ENCODE assay signal across 24 cellular contexts in the genomic region with DNA sequence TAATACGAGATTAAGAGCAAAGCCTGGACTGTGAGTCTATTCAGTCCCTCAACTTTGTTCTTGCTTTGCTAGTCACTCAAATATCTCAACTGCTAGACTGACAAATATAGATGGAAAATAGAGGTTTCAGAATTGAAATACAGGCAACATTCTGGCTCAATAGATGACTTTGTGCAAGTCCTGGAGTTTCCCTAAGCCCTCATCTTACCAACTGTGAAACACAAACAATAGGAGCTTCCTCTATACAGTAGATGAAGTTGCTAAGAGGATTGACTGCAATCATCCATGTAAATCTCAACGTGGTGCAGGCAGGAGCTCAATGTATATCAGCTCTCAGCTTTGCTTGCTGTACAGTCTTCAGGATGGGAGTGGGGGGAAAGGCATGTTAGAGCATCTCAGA. TPM values are rescaled to one million over a fixed set of nuclear protein-coding genes. Genes with fewer than 3 reads are reported as not detected.
DNase-seq lines count a peak whose midpoint lies in the region; ATAC-seq and TF ChIP-seq lines count a peak whose summit lies in the region.
"Had no signal": no experiment of that assay in that cellular context is flagged by ENCODE, and none has a peak within 500 bp of the region (broad histone marks: within the 10 kb centered on the region; RNA-seq: fewer than 3 reads in every experiment).

No MANE protein-coding gene starts in this region.

- H3K4me1 Mint-ChIP-seq in activated naive CD8-positive, alpha-beta T cell treated with anti-CD3 and anti-CD28 coated beads, Interleukin-2, amount 50 U/mL, for 24 hours = peaks cover 30% of the 10 kb centered on the region
- peaks cover 16% of the 10 kb centered on the region for H3K4me1 Mint-ChIP-seq in activated naive CD8-positive, alpha-beta T cell treated with anti-CD3 and anti-CD28 coated beads for 36 hours
- H3K4me1 Mint-ChIP-seq in neural progenitor cell (no peaks in the 10 kb centered on the region), natural killer cell (peaks cover 14 to 23% of the 10 kb centered on the region in 2 donors)

- no peak overlapping the region for H2AFZ ChIP-seq in OCI-LY3 (ENCODE audit: low read depth, low read length)
- no peak overlapping the region for H2AFZ ChIP-seq in neural progenitor cell (replicated peaks)

- H3K27me3 Mint-ChIP-seq in activated naive CD8-positive, alpha-beta T cell treated with anti-CD3 and anti-CD28 coated beads, Interleukin-2, amount 50 U/mL, for 24 hours = peaks cover 2% of the 10 kb centered on the region
- H3K27me3 Mint-ChIP-seq in activated naive CD8-positive, alpha-beta T cell treated with anti-CD3 and anti-CD28 coated beads for 36 hours = peaks cover 17% of the 10 kb centered on the region
- peaks cover 2% of the 10 kb centered on the region for H3K27me3 Mint-ChIP-seq in neural progenitor cell (ENCODE audit: insufficient read depth, low read depth)
- peaks cover 0 to 2% of the 10 kb centered on the region in 2 donors for H3K27me3 Mint-ChIP-seq in natural killer cell (ENCODE audit: low read depth in 2 of 2)

- no peak overlapping the region for H3K4me3 ChIP-seq in OCI-LY3 (ENCODE audit: low read length)
- H3K4me3 ChIP-seq in neural progenitor cell = no peak overlapping the region
- H3K4me3 ChIP-seq in stomach = no peak overlapping the region
- no peak overlapping the region for H3K4me3 ChIP-seq in upper lobe of right lung
- H3K4me3 ChIP-seq: SJCRH30 had no signal

- H3K27ac ChIP-seq in OCI-LY3 (ENCODE audit: low read length) (peak overlapping the region; percentile 96), neural progenitor cell (no peak overlapping the region), stomach (no peak overlapping the region), upper lobe of right lung (no peak overlapping the region)
- H3K27ac ChIP-seq: KMS-11, SJCRH30 had no signal

- no peaks in the 10 kb centered on the region for H4K20me1 ChIP-seq in OCI-LY3 (ENCODE audit: insufficient read depth, low read length)
- H4K20me1 ChIP-seq in neural progenitor cell (ENCODE audit: low read depth) = no peaks in the 10 kb centered on the region

- H3F3A ChIP-seq in neural progenitor cell (ENCODE audit: low read depth) = no peaks in the 10 kb centered on the region

- TF ChIP-seq CTCF in OCI-LY3 (IDR thresholded peaks at IDR 0.05; ENCODE audit: low read depth, low read length) (no peak), neural progenitor cell (IDR thresholded peaks at IDR 0.05) (no peak), natural killer cell (IDR thresholded peaks at IDR 0.05) (no peak), stomach (IDR thresholded peaks at IDR 0.05) (no peak), upper lobe of right lung (IDR thresholded peaks at IDR 0.05) (no peak)

- no peaks in the 10 kb centered on the region for H3K36me3 Mint-ChIP-seq in activated naive CD8-positive, alpha-beta T cell treated with anti-CD3 and anti-CD28 coated beads, Interleukin-2, amount 50 U/mL, for 24 hours (ENCODE audit: low read depth)
- H3K36me3 Mint-ChIP-seq in activated naive CD8-positive, alpha-beta T cell treated with anti-CD3 and anti-CD28 coated beads for 36 hours = no peaks in the 10 kb centered on the region
- H3K36me3 Mint-ChIP-seq in neural progenitor cell (no peaks in the 10 kb centered on the region), natural killer cell (no peaks in the 10 kb centered on the region)
- H3K36me3 Mint-ChIP-seq: CD4-positive, CD25-positive, alpha-beta regulatory T cell had no signal

- intact Hi-C loops in natural killer cell (cut with micrococcal nuclease) = no loop called here
- intact Hi-C loops in stomach (cut with DNase I; ENCODE audit: low total_unique reads) = no loop called here
- intact Hi-C loops in upper lobe of right lung (cut with DNase I) = no loop called here

- H3K27ac Mint-ChIP-seq in activated naive CD8-positive, alpha-beta T cell treated with anti-CD3 and anti-CD28 coated beads, Interleukin-2, amount 50 U/mL, for 24 hours = no peak overlapping the region
- no peak overlapping the region for H3K27ac Mint-ChIP-seq in activated naive CD8-positive, alpha-beta T cell treated with anti-CD3 and anti-CD28 coated beads for 36 hours
- H3K27ac Mint-ChIP-seq in neural progenitor cell = no peak overlapping the region
- H3K27ac Mint-ChIP-seq in natural killer cell = no peak overlapping the region
- H3K27ac Mint-ChIP-seq: CD4-positive, CD25-positive, alpha-beta regulatory T cell had no signal

- no peak for TF ChIP-seq EP300 in stomach (IDR thresholded peaks at IDR 0.05)

- no peaks in the 10 kb centered on the region for H3K9me3 ChIP-seq in OCI-LY3 (ENCODE audit: insufficient read depth, low read length)
- H3K9me3 ChIP-seq in neural progenitor cell (ENCODE audit: low read depth) = no peaks in the 10 kb centered on the region
- H3K9me3 ChIP-seq in stomach = no peaks in the 10 kb centered on the region
- no peaks in the 10 kb centered on the region for H3K9me3 ChIP-seq in upper lobe of right lung
- H3K9me3 ChIP-seq: SJCRH30 had no signal

- H3K4me2 ChIP-seq in OCI-LY3 (ENCODE audit: low read length) (peak overlapping the region; percentile 33), neural progenitor cell (peak overlapping the region; percentile 8)
- H3K4me2 ChIP-seq: KMS-11 had no signal

- TF ChIP-seq POLR2A in stomach (IDR thresholded peaks at IDR 0.05) = no peak

- H3K79me2 ChIP-seq in OCI-LY3 (ENCODE audit: low read length) = peaks cover 23% of the 10 kb centered on the region
- H3K79me2 ChIP-seq in neural progenitor cell (ENCODE audit: low read depth) = no peaks in the 10 kb centered on the region

- no peak overlapping the region for H3K4me3 Mint-ChIP-seq in activated naive CD8-positive, alpha-beta T cell treated with anti-CD3 and anti-CD28 coated beads, Interleukin-2, amount 50 U/mL, for 24 hours
- no peak overlapping the region for H3K4me3 Mint-ChIP-seq in activated naive CD8-positive, alpha-beta T cell treated with anti-CD3 and anti-CD28 coated beads for 36 hours
- H3K4me3 Mint-ChIP-seq in neural progenitor cell (no peak overlapping the region), natural killer cell (no peak overlapping the region)
- H3K4me3 Mint-ChIP-seq: CD4-positive, CD25-positive, alpha-beta regulatory T cell had no signal

- ATAC-seq in activated naive CD8-positive, alpha-beta T cell treated with anti-CD3 and anti-CD28 coated beads, Interleukin-2, amount 50 U/mL, for 24 hours = peak; percentile 30
- ATAC-seq in natural killer cell = no peak
- ATAC-seq in GM21528 (IDR thresholded peaks at IDR 0.05; ENCODE audit: low FRiP score, unreplicated experiment) = no peak
- no peak for ATAC-seq in upper lobe of right lung

- DNase-seq in activated naive CD8-positive, alpha-beta T cell treated with anti-CD3 and anti-CD28 coated beads, Interleukin-2, amount 50 U/mL, for 24 hours = no peak
- DNase-seq in activated naive CD8-positive, alpha-beta T cell treated with anti-CD3 and anti-CD28 coated beads for 36 hours = no peak
- peak; percentile 8 for DNase-seq in neural progenitor cell (ENCODE audit: low spot score)
- DNase-seq in natural killer cell = no peak
- DNase-seq in stomach = no peak
- no peak for DNase-seq in upper lobe of right lung
- DNase-seq: AML-193; CD4-positive, CD25-positive, alpha-beta regulatory T cell; EL; GF-D8; GOT3; HCEC 1CT; NCI-H1105; NCI-H2029 treated with DMSO at 0.1 percent for 48 hours; NCI-H226; NCI-H510A treated with DMSO at 0.1 percent for 48 hours; NCI-H748 treated with DMSO at 0.1 percent for 48 hours; OCI-M1; SJCRH30 had no signal

- H3K9ac ChIP-seq in OCI-LY3 (ENCODE audit: low read length) = peak overlapping the region; percentile 8; the same call in 1 of the 2 replicates
- H3K9ac ChIP-seq in neural progenitor cell = no peak overlapping the region
- H3K9ac ChIP-seq: KMS-11 had no signal

- H3K9me3 Mint-ChIP-seq in activated naive CD8-positive, alpha-beta T cell treated with anti-CD3 and anti-CD28 coated beads, Interleukin-2, amount 50 U/mL, for 24 hours = no peaks in the 10 kb centered on the region
- H3K9me3 Mint-ChIP-seq in activated naive CD8-positive, alpha-beta T cell treated with anti-CD3 and anti-CD28 coated beads for 36 hours = no peaks in the 10 kb centered on the region
- H3K9me3 Mint-ChIP-seq in neural progenitor cell (peaks cover 2% of the 10 kb centered on the region), natural killer cell (no peaks in the 10 kb centered on the region)

- H3K36me3 ChIP-seq in OCI-LY3 (replicated peaks; ENCODE audit: low read depth, low read length) (peaks cover 3% of the 10 kb centered on the region), neural progenitor cell (no peaks in the 10 kb centered on the region), stomach (no peaks in the 10 kb centered on the region), upper lobe of right lung (no peaks in the 10 kb centered on the region)
- H3K36me3 ChIP-seq: SJCRH30 had no signal

- H3K27me3 ChIP-seq in OCI-LY3 (ENCODE audit: low read depth, low read length) (no peaks in the 10 kb centered on the region), neural progenitor cell (no peaks in the 10 kb centered on the region), stomach (no peaks in the 10 kb centered on the region), upper lobe of right lung (no peaks in the 10 kb centered on the region)
- H3K27me3 ChIP-seq: SJCRH30 had no signal

- 51 to 60% (median 57%) methylated on average over 2 of the region's 2 CpGs for WGBS in stomach, 5 donors

- H3K4me1 ChIP-seq in OCI-LY3 (ENCODE audit: low read length) (peaks cover 98% of the 10 kb centered on the region), neural progenitor cell (no peaks in the 10 kb centered on the region), stomach (peaks cover 0 to 34% (median 11%) of the 10 kb centered on the region in 4 donors), upper lobe of right lung (peaks cover 43% of the 10 kb centered on the region)
- H3K4me1 ChIP-seq: SJCRH30 had no signal

RNA-seq across cellular contexts. Expression of gene MPEG1, which starts 6.2 kb away (rescaled TPM):
- under 1 TPM; 0.62 to 0.70 TPM for total RNA-seq in activated naive CD8-positive, alpha-beta T cell treated with anti-CD3 and anti-CD28 coated beads for 36 hours
- total RNA-seq in neural progenitor cell (ENCODE audit: low replicate concordance) (not detected in 2 replicates), natural killer cell (10 to 100 TPM; 11.1 to 20.0 (median 19.6) TPM), stomach (10 to 100 TPM in 3 of 5 donors, 1 to 10 TPM in 1, not detected in 1; 5.3 to 18.4 (median 16.1) TPM), upper lobe of right lung (34.1 TPM)
- polyA plus RNA-seq in stomach = 1 to 10 TPM; 1.4 to 5.2 (median 5.0) TPM
- total RNA-seq: A172, SJCRH30 had no signal
- polyA plus RNA-seq: AG04450 had no signal

RNA-seq across cellular contexts. Expression of gene DTX4, which starts 47.0 kb away (rescaled TPM):
- under 1 TPM; 0.10 to 0.49 TPM for total RNA-seq in activated naive CD8-positive, alpha-beta T cell treated with anti-CD3 and anti-CD28 coated beads for 36 hours
- total RNA-seq in neural progenitor cell (ENCODE audit: low replicate concordance) (16.9 and 34.8 TPM in 2 replicates), natural killer cell (under 1 TPM; 0.21 to 0.90 (median 0.59) TPM), stomach (10 to 100 TPM; 16.8 to 58.0 (median 38.6) TPM), upper lobe of right lung (43.1 TPM)
- 10 to 100 TPM in 2 of 3 donors, 1 to 10 TPM in 1; 5.4 to 15.0 (median 13.5) TPM for polyA plus RNA-seq in stomach
